In the genomic region with DNA sequence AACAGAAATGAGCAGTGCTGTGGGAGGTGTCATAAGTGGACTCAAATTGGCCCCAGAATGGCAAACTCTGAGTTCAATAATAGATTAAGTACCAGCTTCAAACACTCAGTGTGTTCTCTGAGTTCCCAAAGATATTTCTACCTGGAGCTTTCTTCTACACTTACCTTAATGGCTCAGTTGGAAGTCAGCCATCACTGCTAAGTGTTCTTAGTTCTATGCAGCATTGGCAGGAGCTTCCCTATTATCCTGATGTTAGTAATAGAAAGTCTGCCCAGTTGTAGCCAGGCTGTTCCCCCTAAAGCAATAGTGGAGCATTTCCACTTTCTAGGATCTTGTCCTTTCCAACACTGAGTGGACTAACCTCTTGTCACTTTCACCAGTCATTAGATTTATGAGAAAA, we compare ENCODE assay signal across 20 cellular contexts.
"Had no signal": no experiment of that assay in that cellular context is flagged by ENCODE, and none has a peak within 500 bp of the region (broad histone marks: within the 10 kb centered on the region; RNA-seq: fewer than 3 reads in every experiment).

No MANE protein-coding gene starts in this region.

- H3K4me3 ChIP-seq: colonic mucosa, lung, tibial nerve had no signal

- H3K27ac ChIP-seq: brain microvascular endothelial cell, colonic mucosa, epithelial cell of prostate, tibial nerve had no signal

- ATAC-seq: activated CD8-positive, alpha-beta T cell treated with anti-CD3 and anti-CD28 coated beads for 36 hours; left cardiac atrium had no signal

- H3K27me3 ChIP-seq: colonic mucosa, tibial nerve had no signal

- DNase-seq: activated CD4-positive, alpha-beta T cell treated with anti-CD3 and anti-CD28 coated beads for 48 hours; activated CD4-positive, CD25-positive, alpha-beta regulatory T cell; activated CD8-positive, alpha-beta T cell treated with anti-CD3 and anti-CD28 coated beads for 36 hours; activated naive CD4-positive, alpha-beta T cell treated with Interleukin-2 at 50 U/mL for 16 hours; activated T-cell treated with anti-CD3 and anti-CD28 coated beads, Interleukin-2, amount 50 U/mL, for 24 hours; aorta; brain microvascular endothelial cell; colonic mucosa; endodermal cell; foreskin fibroblast; glutamatergic neuron; hippocampal formation; left cardiac atrium; nucleus accumbens; stimulated activated naive CD4-positive, alpha-beta T cell; substantia nigra; T-helper 9 cell had no signal

- H3K36me3 ChIP-seq: brain microvascular endothelial cell, colonic mucosa, tibial nerve had no signal

- H3K9me3 ChIP-seq: colonic mucosa, tibial nerve had no signal
